1 cellular context compared by ENCODE assay signal in the genomic region with DNA sequence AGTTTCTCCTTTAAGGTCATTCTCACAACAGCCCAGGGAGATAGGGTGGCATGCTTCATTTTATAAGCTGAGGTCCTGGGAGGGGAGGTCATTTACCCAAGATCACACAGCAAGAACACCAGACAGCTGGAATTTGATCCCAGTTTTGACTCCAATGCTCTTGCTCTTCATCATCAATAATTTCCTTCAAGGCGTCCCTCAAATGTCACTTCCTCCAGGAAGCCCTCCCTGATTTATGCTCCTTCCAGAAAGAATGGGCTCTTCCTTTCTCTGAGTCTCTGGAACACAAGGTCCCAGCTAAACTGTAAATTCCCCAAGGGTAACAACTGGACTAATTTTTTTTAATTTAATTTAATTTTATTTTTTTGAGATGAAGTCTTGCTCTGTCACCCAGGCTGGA.
A peak's percentile ranks its signal among the peaks of the same experiment; 100 is the strongest.
TF ChIP-seq lines count a peak whose summit lies in the region.

No MANE protein-coding gene starts in this region.

TF ChIP-seq in K562, 482 proteins besides CTCF, POLR2A, EP300 and RAD21 (continued from another document):
- TF ChIP-seq, protein P1, sequence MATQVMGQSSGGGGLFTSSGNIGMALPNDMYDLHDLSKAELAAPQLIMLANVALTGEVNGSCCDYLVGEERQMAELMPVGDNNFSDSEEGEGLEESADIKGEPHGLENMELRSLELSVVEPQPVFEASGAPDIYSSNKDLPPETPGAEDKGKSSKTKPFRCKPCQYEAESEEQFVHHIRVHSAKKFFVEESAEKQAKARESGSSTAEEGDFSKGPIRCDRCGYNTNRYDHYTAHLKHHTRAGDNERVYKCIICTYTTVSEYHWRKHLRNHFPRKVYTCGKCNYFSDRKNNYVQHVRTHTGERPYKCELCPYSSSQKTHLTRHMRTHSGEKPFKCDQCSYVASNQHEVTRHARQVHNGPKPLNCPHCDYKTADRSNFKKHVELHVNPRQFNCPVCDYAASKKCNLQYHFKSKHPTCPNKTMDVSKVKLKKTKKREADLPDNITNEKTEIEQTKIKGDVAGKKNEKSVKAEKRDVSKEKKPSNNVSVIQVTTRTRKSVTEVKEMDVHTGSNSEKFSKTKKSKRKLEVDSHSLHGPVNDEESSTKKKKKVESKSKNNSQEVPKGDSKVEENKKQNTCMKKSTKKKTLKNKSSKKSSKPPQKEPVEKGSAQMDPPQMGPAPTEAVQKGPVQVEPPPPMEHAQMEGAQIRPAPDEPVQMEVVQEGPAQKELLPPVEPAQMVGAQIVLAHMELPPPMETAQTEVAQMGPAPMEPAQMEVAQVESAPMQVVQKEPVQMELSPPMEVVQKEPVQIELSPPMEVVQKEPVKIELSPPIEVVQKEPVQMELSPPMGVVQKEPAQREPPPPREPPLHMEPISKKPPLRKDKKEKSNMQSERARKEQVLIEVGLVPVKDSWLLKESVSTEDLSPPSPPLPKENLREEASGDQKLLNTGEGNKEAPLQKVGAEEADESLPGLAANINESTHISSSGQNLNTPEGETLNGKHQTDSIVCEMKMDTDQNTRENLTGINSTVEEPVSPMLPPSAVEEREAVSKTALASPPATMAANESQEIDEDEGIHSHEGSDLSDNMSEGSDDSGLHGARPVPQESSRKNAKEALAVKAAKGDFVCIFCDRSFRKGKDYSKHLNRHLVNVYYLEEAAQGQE (CRISPR knock-in tag; IDR thresholded peaks at IDR 0.05; ENCODE audit: low read depth): no peak
- TF ChIP-seq ZNF668 (CRISPR knock-in tag; IDR thresholded peaks at IDR 0.05) (no peak), SMARCA5 (IDR thresholded peaks at IDR 0.05) (peak; percentile 84), TCF7L2 (IDR thresholded peaks at IDR 0.05; ENCODE audit: low read depth, low read length) (no peak), GABPB1 (CRISPR knock-in tag; IDR thresholded peaks at IDR 0.05) (no peak), ZNF444 (CRISPR knock-in tag; IDR thresholded peaks at IDR 0.05) (no peak), ZNF644 (tag; IDR thresholded peaks at IDR 0.05; ENCODE audit: low read depth) (no peak)
